16 cellular contexts compared by ENCODE assay signal in the genomic region with DNA sequence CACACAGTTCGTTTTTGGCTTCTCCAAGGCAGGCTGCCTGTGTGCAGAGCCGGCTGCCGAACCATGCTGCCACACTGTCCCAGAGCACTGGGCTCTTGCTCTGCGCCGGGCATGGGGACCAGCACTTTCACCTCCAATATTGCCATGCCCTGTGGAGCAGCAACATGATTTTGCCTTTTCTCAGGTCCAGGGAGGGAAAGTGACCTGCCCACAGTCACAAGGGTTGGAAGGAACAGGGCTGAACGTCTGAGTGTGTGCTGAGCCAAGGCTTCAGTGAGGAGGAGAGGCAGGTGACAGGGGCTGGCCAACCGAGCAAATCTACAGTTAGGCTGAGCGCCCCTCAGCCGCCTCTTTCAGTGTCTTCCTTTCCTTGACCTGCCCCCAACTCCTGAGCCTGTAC. TPM values are rescaled to one million over a fixed set of nuclear protein-coding genes. Genes with fewer than 3 reads are reported as not detected.
"Had no signal": no experiment of that assay in that cellular context is flagged by ENCODE, and none has a peak within 500 bp of the region (broad histone marks: within the 10 kb centered on the region; RNA-seq: fewer than 3 reads in every experiment).

No MANE protein-coding gene starts in this region.

- H3K9me3 ChIP-seq: sigmoid colon, SJSA1, tibial nerve had no signal

- DNase-seq: activated B cell treated with CpG ODN at 0.5 μM for 24 hours; activated CD4-positive, alpha-beta T cell treated with anti-CD3 and anti-CD28 coated beads for 48 hours; activated naive CD8-positive, alpha-beta T cell treated with anti-CD3 and anti-CD28 coated beads for 36 hours; amygdala; brain microvascular endothelial cell; effector memory CD4-positive, alpha-beta T cell; sigmoid colon; stimulated activated CD4-positive, alpha-beta T cell treated with anti-CD3 and anti-CD28 coated beads, Interleukin-2, amount 100 ng/mL, for 48 hours; SW 1271 had no signal

- H3K4me3 ChIP-seq: sigmoid colon, SJSA1, tibial nerve had no signal

- FAIRE-seq: frontal cortex, TTC549 had no signal

- ATAC-seq: natural killer cell treated with Interleukin-12 subunit alpha and Interleukin-12 subunit beta and Interleukin-15 and Interleukin-18, amount 100 ng/mL, for 72 hours; stimulated activated memory B cell treated with anti-CD40 and anti-IgM and Interleukin-4, amounts not matched to agents 10 μg/mL and 1 μg/mL and 100 μg/mL, for 72 hours had no signal

- H3K27me3 ChIP-seq: brain microvascular endothelial cell, sigmoid colon, SJSA1, tibial nerve had no signal

- H3K36me3 ChIP-seq: brain microvascular endothelial cell, sigmoid colon, SJSA1, tibial nerve had no signal

- H3K27ac ChIP-seq: brain microvascular endothelial cell, sigmoid colon, SJSA1, tibial nerve had no signal

RNA-seq across cellular contexts. Expression of a gene that starts 34.0 kb away (rescaled TPM):
- total RNA-seq: activated T-helper 1 cell treated with anti-CD3 and anti-CD28 coated beads, Interleukin-12 subunit alpha, Interleukin-12 subunit beta, Interleukin-2, Interleukin-4 antibody, amounts not matched to agents 30 ng/mL and 10 ng/mL and 1 ng/mL, durations not matched to agents 14 hours and 24 hours and 36 hours had no signal

RNA-seq across cellular contexts. Expression of a gene that starts 54.6 kb away (rescaled TPM):
- total RNA-seq: natural killer cell treated with Interleukin-12 subunit alpha and Interleukin-12 subunit beta and Interleukin-15 and Interleukin-18, amount 100 ng/mL, for 72 hours had no signal
